ENCODE assay signal across 19 cellular contexts in genomic region chr14:62015248-62015647, GRCh38.
A peak's percentile ranks its signal among the peaks of the same experiment; 100 is the strongest.
DNase-seq lines count a peak whose midpoint lies in the region; ATAC-seq and TF ChIP-seq lines count a peak whose summit lies in the region.
"Had no signal": no experiment of that assay in that cellular context is flagged by ENCODE, and none has a peak within 500 bp of the region (broad histone marks: within the 10 kb centered on the region; RNA-seq: fewer than 3 reads in every experiment).

No MANE protein-coding gene starts in this region.

- H3K4me3 ChIP-seq in ACC112 (ENCODE audit: low read depth, low read length) (no peak overlapping the region), PC-3 (ENCODE audit: low read length) (no peak overlapping the region), fibroblast of pulmonary artery (replicated peaks; ENCODE audit: low read depth, low read length) (no peak overlapping the region)
- H3K4me3 ChIP-seq: BLaER1, K562, SJCRH30 had no signal

- no peaks in the 10 kb centered on the region for H3K36me3 Mint-ChIP-seq in type B pancreatic cell
- H3K36me3 Mint-ChIP-seq: CD4-positive, alpha-beta memory T cell had no signal

- POLR2A ChIA-PET in PC-3 (lab: Charles Lee; ENCODE audit: unreplicated experiment), result interaction anchor here (0.6 kb wide), 1 partner anchor 942 kb away, joined by 4 read pairs; no protein-coding TSS in a partner anchor

- no peak overlapping the region for H3K27ac Mint-ChIP-seq in type B pancreatic cell
- H3K27ac Mint-ChIP-seq: CD4-positive, alpha-beta memory T cell had no signal

- TF ChIP-seq CTCF in PC-3 (conservative IDR thresholded peaks at IDR 0.05; ENCODE audit: low read depth, low read length) (no peak), fibroblast of pulmonary artery (IDR thresholded peaks at IDR 0.05; ENCODE audit: low read length, missing control alignments) (no peak), type B pancreatic cell (conservative IDR thresholded peaks at IDR 0.05) (no peak)

- ATAC-seq in PC-3, result peak; percentile 27
- no peak for ATAC-seq in GM18868 (IDR thresholded peaks at IDR 0.05; ENCODE audit: unreplicated experiment)
- no peak for ATAC-seq in GM21360 (IDR thresholded peaks at IDR 0.05; ENCODE audit: unreplicated experiment)
- ATAC-seq: K562, Panc1 had no signal

- intact Hi-C loops in PC-3 (cut with micrococcal nuclease), result no loop called here

- no peaks in the 10 kb centered on the region for H3K36me3 ChIP-seq in ACC112 (ENCODE audit: insufficient read depth, low read length)
- H3K36me3 ChIP-seq in PC-3 (ENCODE audit: low read depth, low read length), result no peaks in the 10 kb centered on the region
- H3K36me3 ChIP-seq: BLaER1, SJCRH30 had no signal

- BruUV-seq in PC-3 (replicated peaks; lab: Mats Ljungman, UMichigan), result no TSS peak

- no peaks in the 10 kb centered on the region for H3K9me2 ChIP-seq in PC-3 (replicated peaks; ENCODE audit: low read length)

- H4K20me1 ChIP-seq in PC-3 (ENCODE audit: low read length), result no peaks in the 10 kb centered on the region
- H4K20me1 ChIP-seq: BLaER1 had no signal

- H3F3A ChIP-seq in PC-3 (ENCODE audit: low read length, unreplicated experiment), result no peaks in the 10 kb centered on the region

- CTCF ChIA-PET in PC-3 (lab: Charles Lee), result no interaction called here

- H3K27me3 Mint-ChIP-seq in type B pancreatic cell, result no peaks in the 10 kb centered on the region

- H3K27me3 ChIP-seq in ACC112 (ENCODE audit: insufficient read depth, low read length), result no peaks in the 10 kb centered on the region
- no peaks in the 10 kb centered on the region for H3K27me3 ChIP-seq in PC-3 (ENCODE audit: low read length)
- H3K27me3 ChIP-seq: BLaER1, SJCRH30 had no signal

- H2AFZ ChIP-seq in ACC112 (ENCODE audit: low read length, unreplicated experiment) (no peak overlapping the region), PC-3 (ENCODE audit: low read length) (no peak overlapping the region)

- no peak overlapping the region for H3K4me2 ChIP-seq in PC-3 (ENCODE audit: low read length)
- H3K4me2 ChIP-seq: BLaER1 had no signal

- peaks cover 14% of the 10 kb centered on the region for H3K4me1 ChIP-seq in ACC112 (ENCODE audit: control insufficient read depth, insufficient read depth, low read length, unreplicated experiment)
- peaks cover 8% of the 10 kb centered on the region; the same call in 1 of the 2 replicates for H3K4me1 ChIP-seq in PC-3 (ENCODE audit: insufficient read depth, low read length)
- H3K4me1 ChIP-seq: BLaER1, SJCRH30 had no signal

- DNase-seq in GM04503 (ENCODE audit: low read depth) (peak; percentile 2), PC-3 (peak; percentile 39), fibroblast of pulmonary artery (ENCODE audit: low read depth) (peak; percentile 2), type B pancreatic cell (ENCODE audit: extremely low spot score, unreplicated experiment) (no peak), NCI-H524 treated with DMSO at 0.1 percent for 48 hours (lab: John Stamatoyannopoulos, UW) (no peak)
- DNase-seq: 8988T; CD4-positive, alpha-beta memory T cell; DMS153; H7; NCI-H1417 treated with DMSO at 0.1 percent for 48 hours; NCI-H1930; NCI-H526 treated with DMSO at 0.1 percent for 48 hours had no signal

- H3K27ac ChIP-seq in ACC112 (ENCODE audit: low read depth, low read length) (peak overlapping the region; percentile 59), PC-3 (ENCODE audit: low read length) (no peak overlapping the region)
- H3K27ac ChIP-seq: BLaER1, SJCRH30 had no signal

- no peaks in the 10 kb centered on the region for H3K9me3 ChIP-seq in PC-3 (ENCODE audit: low read length)
- H3K9me3 ChIP-seq: BLaER1, SJCRH30 had no signal

- no peaks in the 10 kb centered on the region for H3K4me1 Mint-ChIP-seq in type B pancreatic cell (ENCODE audit: unreplicated experiment)
- H3K4me1 Mint-ChIP-seq: CD4-positive, alpha-beta memory T cell had no signal

- peaks cover 4% of the 10 kb centered on the region for H3K9me3 Mint-ChIP-seq in type B pancreatic cell

- H3K79me2 ChIP-seq in ACC112 (ENCODE audit: control insufficient read depth, insufficient read depth, low read length, unreplicated experiment) (no peaks in the 10 kb centered on the region), PC-3 (ENCODE audit: low read length) (peaks cover 9% of the 10 kb centered on the region; the same call in 1 of the 2 replicates)

- H3K9ac ChIP-seq in PC-3 (ENCODE audit: low read length), result no peak overlapping the region
- H3K9ac ChIP-seq: BLaER1 had no signal

- no peak overlapping the region for H3K4me3 Mint-ChIP-seq in type B pancreatic cell
- H3K4me3 Mint-ChIP-seq: CD4-positive, alpha-beta memory T cell had no signal

Comparison
In these comparisons a context has a peak if more than half of its experiments do, and no peak if none do; other contexts are left out.
1. DNase-seq: peak in GM04503 (single experiment), PC-3 (single experiment) and fibroblast of pulmonary artery (single experiment); none in type B pancreatic cell (single experiment) and NCI-H524 treated with DMSO at 0.1 percent for 48 hours (single experiment).